Comparison of ENCODE assay signal across 8 cellular contexts in genomic region chr17:40803617-40804082, GRCh38. TPM values are rescaled to one million over a fixed set of nuclear protein-coding genes. Genes with fewer than 3 reads are reported as not detected.
A peak's percentile ranks its signal among the peaks of the same experiment; 100 is the strongest.
DNase-seq lines count a peak whose midpoint lies in the region; ATAC-seq and TF ChIP-seq lines count a peak whose summit lies in the region.

No MANE protein-coding gene starts in this region.

- TF ChIP-seq RAD21 in liver (IDR thresholded peaks at IDR 0.05), result peak; percentile 94 to 97

- no peaks in the 10 kb centered on the region for H3K4me1 ChIP-seq in CD8-positive, alpha-beta T cell (ENCODE audit: insufficient read depth, low read length)
- H3K4me1 ChIP-seq in liver (ENCODE audit: control insufficient read depth in 4 of 4, insufficient read depth in 4 of 4, low read length in 3 of 4), result peaks cover 0 to 6% (median 2%) of the 10 kb centered on the region in 4 donors

- CTCF ChIA-PET in CD8-positive, alpha-beta T cell (lab: Charles Lee), result interaction anchor here (0.7 to 7.2 kb wide), 9 partner anchors 12 to 860 kb away, joined by 3 to 35 read pairs (median 4); no protein-coding TSS in a partner anchor

- H3K27ac Mint-ChIP-seq in CD8-positive, alpha-beta T cell, result no peak overlapping the region
- H3K27ac Mint-ChIP-seq in chondrocyte (ENCODE audit: unreplicated experiment), result no peak overlapping the region

- TF ChIP-seq CTCF in CD8-positive, alpha-beta T cell (IDR thresholded peaks at IDR 0.05), result peak; percentile 94
- TF ChIP-seq CTCF in chondrocyte (IDR thresholded peaks at IDR 0.05) (peak; percentile 97), liver (IDR thresholded peaks at IDR 0.05; ENCODE audit: low read depth, low read length, missing input control) (peak; percentile 90)

- H3K9me3 Mint-ChIP-seq in CD8-positive, alpha-beta T cell, result no peaks in the 10 kb centered on the region
- no peaks in the 10 kb centered on the region for H3K9me3 Mint-ChIP-seq in chondrocyte (ENCODE audit: low read depth)

- POLR2A ChIA-PET in CD8-positive, alpha-beta T cell (lab: Charles Lee), result interaction anchor here (0.9 kb wide), 1 partner anchor 862 kb away, joined by 3 read pairs; no protein-coding TSS in a partner anchor

- intact Hi-C loops in CD8-positive, alpha-beta T cell (cut with DNase I, micrococcal nuclease), result loop anchor here (1.0 to 5.0 kb wide), 9 partner anchors 54 to 863 kb away; no protein-coding TSS in a partner anchor

- H3K36me3 ChIP-seq in CD8-positive, alpha-beta T cell (ENCODE audit: insufficient read depth, low read length), result no peaks in the 10 kb centered on the region
- H3K36me3 ChIP-seq in liver (ENCODE audit: control insufficient read depth in 4 of 4, insufficient read depth in 3 of 4, low read depth in 1 of 4, low read length in 3 of 4), result no peaks in the 10 kb centered on the region

- no peak overlapping the region for H3K9ac ChIP-seq in liver (ENCODE audit: low read depth in 1 of 2, low read length in 2 of 2)

- peaks cover 4% of the 10 kb centered on the region for H3K4me1 Mint-ChIP-seq in CD8-positive, alpha-beta T cell (ENCODE audit: low read depth)
- peaks cover 2% of the 10 kb centered on the region for H3K4me1 Mint-ChIP-seq in chondrocyte (ENCODE audit: low read depth)

- no peaks in the 10 kb centered on the region for H3K36me3 Mint-ChIP-seq in CD8-positive, alpha-beta T cell
- peaks cover 1% of the 10 kb centered on the region for H3K36me3 Mint-ChIP-seq in chondrocyte (ENCODE audit: low read depth)

- no peaks in the 10 kb centered on the region for H3K9me3 ChIP-seq in CD8-positive, alpha-beta T cell (ENCODE audit: low read length)
- no peaks in the 10 kb centered on the region for H3K9me3 ChIP-seq in liver (ENCODE audit: control insufficient read depth in 4 of 4, low read length in 3 of 4)

- H3K27ac ChIP-seq in CD8-positive, alpha-beta T cell (ENCODE audit: low read depth, low read length), result no peak overlapping the region
- H3K27ac ChIP-seq in liver (ENCODE audit: low read depth in 1 of 2, low read length in 2 of 2), result no peak overlapping the region

- H3K4me3 Mint-ChIP-seq in CD8-positive, alpha-beta T cell, result no peak overlapping the region
- no peak overlapping the region for H3K4me3 Mint-ChIP-seq in chondrocyte (ENCODE audit: unreplicated experiment)

- 12% methylated on average over 13 of the region's 13 CpGs for WGBS in liver

- ATAC-seq in CD8-positive, alpha-beta T cell, result peak; percentile 92
- ATAC-seq in HG02759 (IDR thresholded peaks at IDR 0.05; ENCODE audit: unreplicated experiment), result peak; percentile 45
- no peak for ATAC-seq in GM19351 (IDR thresholded peaks at IDR 0.05; ENCODE audit: unreplicated experiment)

- peak; percentile 50 to 82 (median 68) for DNase-seq in CD8-positive, alpha-beta T cell
- DNase-seq in NCI-H526 (lab: John Stamatoyannopoulos, UW) (peak; percentile 56 to 90), chondrocyte (ENCODE audit: low spot score) (no peak)
- DNase-seq in activated CD4-positive, alpha-beta T cell treated with anti-CD3 and anti-CD28 coated beads for 48 hours, result peak; percentile 86
- DNase-seq in stimulated activated CD4-positive, alpha-beta T cell treated with anti-CD3 and anti-CD28 coated beads, TNF-alpha, amount 100 ng/mL, for 4 hours (ENCODE audit: low read depth in 3 of 3), result peak; percentile 50 to 55 (median 53)

- no peaks in the 10 kb centered on the region for H3K27me3 ChIP-seq in CD8-positive, alpha-beta T cell (ENCODE audit: insufficient read depth, low read length)
- peaks cover 0 to 16% (median 1%) of the 10 kb centered on the region in 4 donors for H3K27me3 ChIP-seq in liver (ENCODE audit: control insufficient read depth in 4 of 4, insufficient read depth in 4 of 4, low read length in 3 of 4)

- no peak overlapping the region for H3K4me3 ChIP-seq in CD8-positive, alpha-beta T cell (ENCODE audit: low read depth, low read length)
- no peak overlapping the region for H3K4me3 ChIP-seq in liver (ENCODE audit: low read depth in 1 of 3, low read length in 3 of 3)

- peaks cover 44% of the 10 kb centered on the region for H3K27me3 Mint-ChIP-seq in CD8-positive, alpha-beta T cell (ENCODE audit: low read depth)
- H3K27me3 Mint-ChIP-seq in chondrocyte (ENCODE audit: low read depth), result peaks cover 39% of the 10 kb centered on the region

TF ChIP-seq in liver, 16 proteins besides CTCF, POLR2A, EP300 and RAD21:
- no peak for TF ChIP-seq NR2F2 (IDR thresholded peaks at IDR 0.05)
- no peak for TF ChIP-seq TAF1 (conservative IDR thresholded peaks at IDR 0.05)
- TF ChIP-seq HNF4G (IDR thresholded peaks at IDR 0.05), result no peak
- peak; percentile 19 for TF ChIP-seq SP1 (IDR thresholded peaks at IDR 0.05)
- peak in 1 of 2 donors; percentile 25 for TF ChIP-seq RXRA (IDR thresholded peaks at IDR 0.05)
- peak; percentile 14 for TF ChIP-seq MAX (IDR thresholded peaks at IDR 0.05)
- peak; percentile 21 for TF ChIP-seq YY1 (IDR thresholded peaks at IDR 0.05)
- peak in 1 of 2 donors; percentile 8 for TF ChIP-seq HNF4A (conservative IDR thresholded peaks at IDR 0.05)
TF ChIP-seq in liver: peak in this region for 5.

RNA-seq across cellular contexts. Expression of gene KRT28, which starts 3.9 kb away (rescaled TPM):
- total RNA-seq in CD8-positive, alpha-beta T cell, result not detected
- total RNA-seq in chondrocyte (not detected in 3 replicates), liver (not detected)
- not detected for polyA plus RNA-seq in liver

RNA-seq across cellular contexts. Expression of gene KRT10, which starts 18.8 kb away (rescaled TPM):
- 10 to 100 TPM; 43.3 to 54.4 TPM for total RNA-seq in CD8-positive, alpha-beta T cell
- total RNA-seq in chondrocyte, result 52.9 to 80.2 TPM (median 55.0 TPM) in 3 replicates
- total RNA-seq in liver, result 1 to 10 TPM; 1.6 to 3.4 TPM
- polyA plus RNA-seq in liver, result 10 to 100 TPM; 10.8 to 52.5 TPM

RNA-seq across cellular contexts. Expression of gene KRT27, which starts 21.3 kb away (rescaled TPM):
- not detected for total RNA-seq in CD8-positive, alpha-beta T cell
- total RNA-seq in chondrocyte (not detected in 3 replicates), liver (not detected)
- polyA plus RNA-seq in liver, result not detected

RNA-seq across cellular contexts. Expression of gene KRT26, which starts 31.6 kb away (rescaled TPM):
- not detected for total RNA-seq in CD8-positive, alpha-beta T cell
- total RNA-seq in chondrocyte, result not detected in 3 replicates
- not detected for total RNA-seq in liver
- not detected for polyA plus RNA-seq in liver

RNA-seq across cellular contexts. Expression of gene KRT25, which starts 48.5 kb away (rescaled TPM):
- not detected for total RNA-seq in CD8-positive, alpha-beta T cell
- total RNA-seq in chondrocyte, result not detected in 3 replicates
- total RNA-seq in liver, result not detected
- not detected for polyA plus RNA-seq in liver

Comparison
In these comparisons a context has a peak if more than half of its experiments do, and no peak if none do; other contexts are left out.
1. RNA of gene KRT10, which starts 18.8 kb away (total RNA-seq): 43.3 to 54.4 TPM in CD8-positive, alpha-beta T cell and 52.9 to 80.2 TPM in chondrocyte; 1.6 to 3.4 TPM in liver; every median in the first group is over 10 times any median in the second.
2. Peak in every context shown above with its lines, with median percentiles within 50 percentile points of each other: CTCF ChIP-seq.